8 cellular contexts compared by ENCODE assay signal in genomic region chr11:27701262-27702105, GRCh38. TPM values are rescaled to one million over a fixed set of nuclear protein-coding genes. Genes with fewer than 3 reads are reported as not detected.
DNase-seq lines count a peak whose midpoint lies in the region; ATAC-seq and TF ChIP-seq lines count a peak whose summit lies in the region.

No MANE protein-coding gene starts in this region.

- no peak overlapping the region for H3K27ac Mint-ChIP-seq in activated CD8-positive, alpha-beta T cell treated with anti-CD3 and anti-CD28 coated beads, Interleukin-2, amount 10 ng/mL, durations not matched to agents 7 days and 5 days

- H3K36me3 Mint-ChIP-seq in activated CD8-positive, alpha-beta T cell treated with anti-CD3 and anti-CD28 coated beads, Interleukin-2, amount 10 ng/mL, durations not matched to agents 7 days and 5 days (ENCODE audit: low read depth): no peaks in the 10 kb centered on the region

- POLR2A ChIA-PET in activated CD8-positive, alpha-beta T cell treated with anti-CD3 and anti-CD28 coated beads, Interleukin-2, amount 10 ng/mL, durations not matched to agents 7 days and 5 days (lab: Charles Lee): no interaction called here

- peaks cover 60% of the 10 kb centered on the region for H3K27me3 Mint-ChIP-seq in activated CD8-positive, alpha-beta T cell treated with anti-CD3 and anti-CD28 coated beads, Interleukin-2, amount 10 ng/mL, durations not matched to agents 7 days and 5 days (ENCODE audit: low read depth)

- TF ChIP-seq CTCF in 22Rv1 (IDR thresholded peaks at IDR 0.05) (peak; percentile 70), retinal pigment epithelial cell (conservative IDR thresholded peaks at IDR 0.05; ENCODE audit: low read depth, low read length) (peak; percentile 23)

- peaks cover 49% of the 10 kb centered on the region for H3K27me3 ChIP-seq in HUES64 (ENCODE audit: insufficient read depth, low read length)

- 0 out of 2 replicates have a peak overlapping the region, but pooled peaks have one; percentile 4 for H3K9ac ChIP-seq in HUES64 (ENCODE audit: low read depth, low read length)

- H3K4me3 Mint-ChIP-seq in activated CD8-positive, alpha-beta T cell treated with anti-CD3 and anti-CD28 coated beads, Interleukin-2, amount 10 ng/mL, durations not matched to agents 7 days and 5 days: peak overlapping the region; percentile 70

- CTCF ChIA-PET in activated CD8-positive, alpha-beta T cell treated with anti-CD3 and anti-CD28 coated beads, Interleukin-2, amount 10 ng/mL, durations not matched to agents 7 days and 5 days (lab: Charles Lee): interaction anchor here (1.1 to 4.6 kb wide), 2 partner anchors 9 to 15 kb away, joined by 3 to 18 read pairs; no protein-coding TSS in a partner anchor

- no peaks in the 10 kb centered on the region for H3K9me3 Mint-ChIP-seq in activated CD8-positive, alpha-beta T cell treated with anti-CD3 and anti-CD28 coated beads, Interleukin-2, amount 10 ng/mL, durations not matched to agents 7 days and 5 days (ENCODE audit: insufficient read depth)

- H3K4me1 ChIP-seq in HUES64 (ENCODE audit: insufficient read depth, low read length): peaks cover 39% of the 10 kb centered on the region

- DNase-seq in GM03348 (ENCODE audit: low spot score) (peak; percentile 84), left cardiac atrium (peak; percentile 33), retinal pigment epithelial cell (ENCODE audit: low read depth) (no peak), pons (ENCODE audit: low spot score) (no peak)
- DNase-seq in activated CD8-positive, alpha-beta T cell treated with anti-CD3 and anti-CD28 coated beads, Interleukin-2, amount 10 ng/mL, durations not matched to agents 7 days and 5 days: peak; percentile 28

- H3K4me1 Mint-ChIP-seq in activated CD8-positive, alpha-beta T cell treated with anti-CD3 and anti-CD28 coated beads, Interleukin-2, amount 10 ng/mL, durations not matched to agents 7 days and 5 days (ENCODE audit: low read depth): peaks cover 24% of the 10 kb centered on the region

- no peak for ATAC-seq in activated CD8-positive, alpha-beta T cell treated with anti-CD3 and anti-CD28 coated beads, Interleukin-2, amount 10 ng/mL, durations not matched to agents 7 days and 5 days
- ATAC-seq in left cardiac atrium (peak; percentile 29 to 49), HG03175 (IDR thresholded peaks at IDR 0.05; ENCODE audit: unreplicated experiment) (no peak)

- H3K4me3 ChIP-seq in HUES64 (ENCODE audit: low read length) (peak overlapping the region; percentile 74), retinal pigment epithelial cell (ENCODE audit: low read length) (peak overlapping the region; percentile 84)

- H3K36me3 ChIP-seq in HUES64 (ENCODE audit: insufficient read depth, low read length): no peaks in the 10 kb centered on the region

- intact Hi-C loops in left cardiac atrium (cut with DNase I): loop anchor here in 1 of 2 donors (5.0 kb wide), 1 partner anchor 826 kb away; no protein-coding TSS in a partner anchor

- peak overlapping the region; percentile 31; the same call in 1 of the 2 replicates for H3K27ac ChIP-seq in 22Rv1
- no peak overlapping the region for H3K27ac ChIP-seq in HUES64 (ENCODE audit: low read depth, low read length)

- WGBS in HUES64: 1% methylated on average over 31 of the region's 33 CpGs

- no peaks in the 10 kb centered on the region for H3K9me3 ChIP-seq in HUES64 (ENCODE audit: insufficient read depth, low read depth, low read length)

RNA-seq across cellular contexts. Expression of gene BDNF, which starts 1.2 kb away (rescaled TPM):
- polyA plus RNA-seq in HUES64 (2013, experiment 1 of 2): 1.00 TPM
- 1.2 TPM for polyA plus RNA-seq in HUES64 (2013, experiment 2 of 2)
- not detected for total RNA-seq in activated CD8-positive, alpha-beta T cell treated with anti-CD3 and anti-CD28 coated beads, Interleukin-2, amount 10 ng/mL, durations not matched to agents 7 days and 5 days
- total RNA-seq in left cardiac atrium: under 1 TPM; 0.08 to 0.09 TPM

Comparison
In these comparisons a context has a peak if more than half of its experiments do, and no peak if none do; other contexts are left out.
1. DNase-seq: peak in GM03348 (single experiment), activated CD8-positive, alpha-beta T cell treated with anti-CD3 and anti-CD28 coated beads, Interleukin-2, amount 10 ng/mL, durations not matched to agents 7 days and 5 days (single experiment) and left cardiac atrium (single experiment); none in retinal pigment epithelial cell (single experiment) and pons (single experiment).
2. ATAC-seq: peak in left cardiac atrium (2 of 2); none in activated CD8-positive, alpha-beta T cell treated with anti-CD3 and anti-CD28 coated beads, Interleukin-2, amount 10 ng/mL, durations not matched to agents 7 days and 5 days (single experiment) and HG03175 (single experiment).